In the genomic region with DNA sequence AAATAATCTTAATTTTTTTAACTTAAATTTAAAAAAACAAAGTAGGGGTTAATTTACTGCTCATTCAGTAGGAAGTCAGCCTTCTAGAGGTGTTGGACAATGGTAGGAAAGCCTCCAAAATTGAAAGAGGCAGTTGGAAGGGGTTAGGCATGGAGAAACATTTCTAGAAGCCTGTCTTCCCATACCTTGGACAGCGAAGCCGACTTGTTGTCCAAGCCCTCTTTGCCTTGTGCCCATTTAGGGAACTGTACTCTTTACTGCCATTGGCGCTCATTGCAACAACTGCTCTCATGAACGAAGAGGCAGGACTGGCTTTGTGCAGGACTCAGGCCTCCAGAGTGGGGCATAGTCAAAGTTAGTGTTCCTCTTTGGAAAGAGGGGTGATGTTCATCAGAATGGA, we compare ENCODE assay signal across 21 cellular contexts.
"Had no signal": no experiment of that assay in that cellular context is flagged by ENCODE, and none has a peak within 500 bp of the region (broad histone marks: within the 10 kb centered on the region; RNA-seq: fewer than 3 reads in every experiment).

No MANE protein-coding gene starts in this region.

- H3K4me1 ChIP-seq: parathyroid adenoma, right lobe of liver, stomach, thyroid gland had no signal

- H3K27me3 Mint-ChIP-seq: type B pancreatic cell had no signal

- H3K4me3 Mint-ChIP-seq: effector memory CD8-positive, alpha-beta T cell; memory B cell; natural killer cell; neural progenitor cell; type B pancreatic cell had no signal

- H3K36me3 Mint-ChIP-seq: memory B cell, natural killer cell, type B pancreatic cell had no signal

- H3K27me3 ChIP-seq: esophagus squamous epithelium, neural progenitor cell, right lobe of liver, thyroid gland had no signal

- H3K9me3 Mint-ChIP-seq: effector memory CD8-positive, alpha-beta T cell had no signal

- H3K4me2 ChIP-seq: neural progenitor cell had no signal

- H3K4me3 ChIP-seq: coronary artery, esophagus squamous epithelium, lung, neural progenitor cell, right lobe of liver, stomach, thyroid gland had no signal

- H3K4me1 Mint-ChIP-seq: memory B cell, natural killer cell had no signal

- H3K27ac Mint-ChIP-seq: effector memory CD8-positive, alpha-beta T cell; memory B cell; natural killer cell; neural progenitor cell; progenitor cell of endocrine pancreas; type B pancreatic cell had no signal

- H2AFZ ChIP-seq: neural progenitor cell, parathyroid adenoma had no signal

- H3K27ac ChIP-seq: coronary artery, esophagus squamous epithelium, neural progenitor cell, parathyroid adenoma, right lobe of liver, stomach, thyroid gland had no signal

- H3K79me2 ChIP-seq: parathyroid adenoma had no signal

- H3K36me3 ChIP-seq: esophagus squamous epithelium, neural progenitor cell, right lobe of liver, stomach, thyroid gland had no signal

- ATAC-seq: effector memory CD8-positive, alpha-beta T cell; left lobe of liver; natural killer cell; right lobe of liver had no signal

- DNase-seq: dermis blood vessel endothelial cell; effector memory CD8-positive, alpha-beta T cell; erythroblast; esophagus squamous epithelium; kidney; natural killer cell; right lobe of liver; small intestine; stimulated activated CD4-positive, alpha-beta T cell treated with anti-CD3 and anti-CD28 coated beads, Interleukin-15, amount 100 ng/mL, for 24 hours; stimulated activated CD4-positive, alpha-beta T cell treated with anti-CD3 and anti-CD28 coated beads, Interleukin-2, amount 100 ng/mL, for 48 hours; stimulated activated naive CD4-positive, alpha-beta T cell treated with Interleukin-2 at 50 U/mL for 16 hours; stomach; thyroid gland had no signal
